In genomic region chr1:16386454-16387113, GRCh38 we compare ENCODE assay signal across 9 cellular contexts. TPM values are rescaled to one million over a fixed set of nuclear protein-coding genes. Genes with fewer than 3 reads are reported as not detected.
A peak's percentile ranks its signal among the peaks of the same experiment; 100 is the strongest.
DNase-seq lines count a peak whose midpoint lies in the region; ATAC-seq, FAIRE-seq and TF ChIP-seq lines count a peak whose summit lies in the region.
"Had no signal": no experiment of that assay in that cellular context is flagged by ENCODE, and none has a peak within 500 bp of the region (broad histone marks: within the 10 kb centered on the region; RNA-seq: fewer than 3 reads in every experiment).

No MANE protein-coding gene starts in this region.

- H3K4me1 ChIP-seq in OCI-LY1 (ENCODE audit: insufficient read depth, low read length, severe bottlenecking) (peaks cover 42% of the 10 kb centered on the region), kidney (ENCODE audit: control insufficient read depth in 1 of 2, insufficient read depth in 1 of 2, low read depth in 1 of 2, low read length in 2 of 2) (peaks cover 28 to 30% of the 10 kb centered on the region in 2 donors)
- H3K4me1 ChIP-seq in effector memory CD4-positive, alpha-beta T cell (ENCODE audit: control insufficient read depth, insufficient read depth, low read length, poor library complexity, severe bottlenecking) = peaks cover 36% of the 10 kb centered on the region

- H3F3A ChIP-seq in OCI-LY1 (ENCODE audit: insufficient read depth, low read length) = no peaks in the 10 kb centered on the region

- H3K79me2 ChIP-seq in OCI-LY1 (ENCODE audit: insufficient read depth, low read length) = peaks cover 88% of the 10 kb centered on the region

- peak overlapping the region; percentile 49 for H3K4me3 Mint-ChIP-seq in natural killer cell

- peak; percentile 64 for DNase-seq in Daoy (ENCODE audit: low read depth)
- DNase-seq in effector memory CD4-positive, alpha-beta T cell = no peak
- no peak for DNase-seq in natural killer cell
- no peak for DNase-seq in NCI-H1092 treated with DMSO at 0.1 percent for 48 hours (lab: John Stamatoyannopoulos, UW)
- no peak for DNase-seq in kidney

- intact Hi-C loops in natural killer cell (cut with micrococcal nuclease) (no loop called here), kidney (cut with DNase I) (no loop called here)

- peaks cover under 1% of the 10 kb centered on the region; the same call in 1 of the 2 replicates for H4K20me1 ChIP-seq in OCI-LY1 (ENCODE audit: insufficient read depth, low read length)

- peaks cover 66 to 73% of the 10 kb centered on the region in 2 donors for H3K4me1 Mint-ChIP-seq in natural killer cell

- peak overlapping the region; percentile 70 for H3K4me2 ChIP-seq in OCI-LY1 (ENCODE audit: low read length)

- no peak for FAIRE-seq in kidney (lab: Jason Lieb, UNC)

- H3K27ac ChIP-seq in OCI-LY1 (ENCODE audit: low read depth, low read length, poor library complexity, severe bottlenecking) (peak overlapping the region; percentile 57), kidney (ENCODE audit: low read depth in 2 of 2, low read length in 2 of 2) (peak overlapping the region in 1 of 2 donors; percentile 61)
- peak overlapping the region; percentile 39 for H3K27ac ChIP-seq in effector memory CD4-positive, alpha-beta T cell (ENCODE audit: insufficient read depth, low read length, poor library complexity, severe bottlenecking)

- H3K36me3 Mint-ChIP-seq in natural killer cell = no peaks in the 10 kb centered on the region

- H3K27ac Mint-ChIP-seq in natural killer cell = peak overlapping the region; percentile 88 to 89

- TF ChIP-seq CTCF in OCI-LY1 (IDR thresholded peaks at IDR 0.05; ENCODE audit: low read length) = no peak
- TF ChIP-seq CTCF in natural killer cell (IDR thresholded peaks at IDR 0.05) = no peak
- TF ChIP-seq CTCF in kidney (IDR thresholded peaks at IDR 0.05; ENCODE audit: borderline replicate concordance, extremely low read depth, insufficient read depth) = no peak

- H3K4me3 ChIP-seq in OCI-LY1 (ENCODE audit: low read depth, low read length, poor library complexity, severe bottlenecking) (peak overlapping the region; percentile 43), kidney (ENCODE audit: low read length in 2 of 2) (peak overlapping the region in 1 of 2 donors; percentile 3)
- peak overlapping the region; percentile 29 for H3K4me3 ChIP-seq in effector memory CD4-positive, alpha-beta T cell (ENCODE audit: insufficient read depth, low read depth, low read length, poor library complexity, severe bottlenecking)

- H3K9me3 ChIP-seq in OCI-LY1 (ENCODE audit: low read length) = no peaks in the 10 kb centered on the region
- no peaks in the 10 kb centered on the region for H3K9me3 ChIP-seq in effector memory CD4-positive, alpha-beta T cell (ENCODE audit: control insufficient read depth, low read length)
- H3K9me3 ChIP-seq in kidney (ENCODE audit: control insufficient read depth in 1 of 2, low read length in 2 of 2) = no peaks in the 10 kb centered on the region

- H3K27me3 ChIP-seq in OCI-LY1 (ENCODE audit: insufficient read depth, low read length) = no peaks in the 10 kb centered on the region
- H3K27me3 ChIP-seq in effector memory CD4-positive, alpha-beta T cell (replicated peaks; ENCODE audit: control insufficient read depth, insufficient read depth, low read length, poor library complexity, severe bottlenecking) = no peaks in the 10 kb centered on the region

- no peaks in the 10 kb centered on the region for H3K9me3 Mint-ChIP-seq in natural killer cell

- peak overlapping the region; percentile 48; the same call in 1 of the 2 replicates for H3K9ac ChIP-seq in OCI-LY1 (ENCODE audit: low read length)
- no peak overlapping the region for H3K9ac ChIP-seq in kidney (ENCODE audit: low read length in 2 of 2)

- H3K27me3 Mint-ChIP-seq in natural killer cell (ENCODE audit: low read depth in 2 of 2) = no peaks in the 10 kb centered on the region

- H3K36me3 ChIP-seq in OCI-LY1 (ENCODE audit: insufficient read depth, low read length) (no peaks in the 10 kb centered on the region), kidney (ENCODE audit: control insufficient read depth in 1 of 2, insufficient read depth in 2 of 2, low read length in 2 of 2) (no peaks in the 10 kb centered on the region)
- no peaks in the 10 kb centered on the region for H3K36me3 ChIP-seq in effector memory CD4-positive, alpha-beta T cell (ENCODE audit: control insufficient read depth, insufficient read depth, low read length)

- ATAC-seq in natural killer cell = peak; percentile 30 to 56 (median 44)
- ATAC-seq in HG03439 (IDR thresholded peaks at IDR 0.05; ENCODE audit: unreplicated experiment) = no peak
- ATAC-seq in GM21717 (IDR thresholded peaks at IDR 0.05; ENCODE audit: unreplicated experiment) = no peak

- H2AFZ ChIP-seq in OCI-LY1 (ENCODE audit: low read length) = no peak overlapping the region

- H3K9me2 ChIP-seq in OCI-LY1 (ENCODE audit: low read depth, low read length) = no peaks in the 10 kb centered on the region

RNA-seq across cellular contexts. Expression of gene SZRD1, which starts 19.5 kb away (rescaled TPM):
- total RNA-seq in Daoy (2014; rRNA removed; shearing (Covaris generic)) = 61.0 and 77.7 TPM in 2 replicates
- total RNA-seq in natural killer cell (100 to 1,000 TPM; 170 to 187 (median 177) TPM), kidney (127 TPM)
- 77.3 TPM for polyA plus RNA-seq in kidney (ENCODE audit: insufficient read depth, low read depth, low replicate concordance)

RNA-seq across cellular contexts. Expression of gene FBXO42, which starts 34.3 kb away (rescaled TPM):
- 10.8 and 27.3 TPM in 2 replicates for total RNA-seq in Daoy (2014; rRNA removed; shearing (Covaris generic))
- total RNA-seq in natural killer cell = 10 to 100 TPM; 19.5 to 24.5 (median 24.1) TPM
- total RNA-seq in kidney = 22.1 TPM
- 14.1 TPM for polyA plus RNA-seq in kidney (ENCODE audit: insufficient read depth, low read depth, low replicate concordance)

RNA-seq across cellular contexts. Expression of gene SPATA21, which starts 50.6 kb away (rescaled TPM):
- not detected in 2 replicates for total RNA-seq in Daoy (2014; rRNA removed; shearing (Covaris generic))
- total RNA-seq in natural killer cell = under 1 TPM; 0.35 to 0.55 (median 0.36) TPM
- total RNA-seq in kidney = not detected
- not detected for polyA plus RNA-seq in kidney (ENCODE audit: insufficient read depth, low read depth, low replicate concordance)
- total RNA-seq: lung microvascular endothelial cell had no signal

RNA-seq across cellular contexts. Expression of gene NECAP2, which starts 53.9 kb away (rescaled TPM):
- 113 and 118 TPM in 2 replicates for total RNA-seq in Daoy (2014; rRNA removed; shearing (Covaris generic))
- total RNA-seq in natural killer cell (10 to 100 TPM; 62.1 to 73.1 (median 73.0) TPM), kidney (57.4 TPM)
- polyA plus RNA-seq in kidney (ENCODE audit: insufficient read depth, low read depth, low replicate concordance) = 49.9 TPM

Comparison
In these comparisons a context has a peak if more than half of its experiments do, and no peak if none do; other contexts are left out.
1. ATAC-seq: peak in natural killer cell (3 of 3); none in HG03439 (single experiment) and GM21717 (single experiment).